11 cellular contexts compared by ENCODE assay signal in genomic region chr6:134172020-134172766, GRCh38.
DNase-seq lines count a peak whose midpoint lies in the region; ATAC-seq, FAIRE-seq and TF ChIP-seq lines count a peak whose summit lies in the region.
"Had no signal": no experiment of that assay in that cellular context is flagged by ENCODE, and none has a peak within 500 bp of the region (broad histone marks: within the 10 kb centered on the region; RNA-seq: fewer than 3 reads in every experiment).

No MANE protein-coding gene starts in this region.

- H3K9me3 Mint-ChIP-seq in activated T-cell treated with anti-CD3 and anti-CD28 coated beads, Interleukin-2, amount 50 U/mL, for 24 hours, result no peaks in the 10 kb centered on the region
- H3K9me3 Mint-ChIP-seq: activated CD4-positive, alpha-beta T cell treated with anti-CD3 and anti-CD28 coated beads, Interleukin-2, amount 10 ng/mL, durations not matched to agents 7 days and 5 days had no signal

- intact Hi-C loops in HepG2 (cut with micrococcal nuclease; ENCODE audit: unreplicated experiment), result loop anchor here (5.0 to 10.0 kb wide), 2 partner anchors 153 to 710 kb away; no protein-coding TSS in a partner anchor

- peaks cover 24% of the 10 kb centered on the region for H3K79me2 ChIP-seq in HepG2 (ENCODE audit: insufficient read depth, low read length)

- peak overlapping the region; percentile 75 for H3K4me2 ChIP-seq in HepG2 (ENCODE audit: low read depth, low read length)

- H3K4me3 ChIP-seq in HepG2 (replicated peaks in 1 of 3; ENCODE audit: insufficient read depth in 1 of 3, low read depth in 2 of 3, low read length in 3 of 3), result peak overlapping the region; percentile 77 to 82 (median 78); a peak in 5 of 6 replicates

- peaks cover 20 to 41% of the 10 kb centered on the region in 2 experiments for H3K36me3 ChIP-seq in HepG2 (replicated peaks in 1 of 2; ENCODE audit: control insufficient read depth in 1 of 2, insufficient read depth in 2 of 2, low read length in 2 of 2)

- no peak overlapping the region for H3K27ac ChIP-seq in HepG2 (ENCODE audit: extremely low read length, insufficient read depth, low read length)
- H3K27ac ChIP-seq in temporal lobe (ENCODE audit: low read depth, low read length), result peak overlapping the region; percentile 58

- H3K27ac Mint-ChIP-seq in activated T-cell treated with anti-CD3 and anti-CD28 coated beads, Interleukin-2, amount 50 U/mL, for 24 hours, result peak overlapping the region; percentile 50
- H3K27ac Mint-ChIP-seq: activated CD4-positive, alpha-beta T cell treated with anti-CD3 and anti-CD28 coated beads, Interleukin-2, amount 10 ng/mL, durations not matched to agents 7 days and 5 days had no signal

- TF ChIP-seq EP300 in HepG2 (IDR thresholded peaks at IDR 0.05; ENCODE audit: low read depth in 2 of 2, low read length in 2 of 2), result no peak
- no peak for TF ChIP-seq EP300 in HepG2 (CRISPR knock-in tag; IDR thresholded peaks at IDR 0.05; ENCODE audit: borderline replicate concordance)

- H3K4me1 Mint-ChIP-seq in activated T-cell treated with anti-CD3 and anti-CD28 coated beads, Interleukin-2, amount 50 U/mL, for 24 hours (ENCODE audit: low read depth), result peaks cover 61% of the 10 kb centered on the region

- FAIRE-seq in HepG2 (lab: Jason Lieb, UNC), result peak; percentile 18

- no peaks in the 10 kb centered on the region for H3K9me3 ChIP-seq in HepG2 (ENCODE audit: low read length)

- no peak for TF ChIP-seq POLR2A in HepG2 (IDR thresholded peaks at IDR 0.05; ENCODE audit: insufficient read depth in 1 of 2, low read depth in 2 of 2, low read length in 2 of 2)

- no peak for DNase-seq in activated T-cell treated with anti-CD3 and anti-CD28 coated beads, Interleukin-2, amount 50 U/mL, for 24 hours
- DNase-seq in activated T-cell treated with anti-CD3 and anti-CD28 coated beads for 4 hours (no peak), astrocyte of the hippocampus (ENCODE audit: low read depth, low spot score) (peak; percentile 13), HepG2 (ENCODE audit: low spot score) (no peak), ureter (ENCODE audit: low spot score) (no peak), putamen (ENCODE audit: low spot score) (no peak)
- DNase-seq: activated CD4-positive, alpha-beta T cell treated with anti-CD3 and anti-CD28 coated beads, Interleukin-2, amount 10 ng/mL, durations not matched to agents 7 days and 5 days; NCI-H226; stimulated activated CD4-positive, alpha-beta T cell treated with anti-CD3 and anti-CD28 coated beads, Interleukin-1b, Interleukin-23, amount 100 ng/mL, for 48 hours had no signal

- BruUV-seq in HepG2 (replicated peaks; lab: Mats Ljungman, UMichigan), result no TSS peak

- ATAC-seq in HepG2 (no peak), GM21390 (IDR thresholded peaks at IDR 0.05; ENCODE audit: unreplicated experiment) (no peak)

- CTCF ChIA-PET in HepG2 (lab: Yijun Ruan, JAX; ENCODE audit: low intra/inter-chr PET ratio, low total read pairs), result interaction anchor here (3.6 to 5.4 kb wide), 2 partner anchors 469 to 651 kb away, joined by 20 to 78 read pairs; no protein-coding TSS in a partner anchor

- WGBS in HepG2 (ENCODE audit: low lambda C conversion rate), result 88% methylated on average over 11 of the region's 11 CpGs

- H3K27me3 Mint-ChIP-seq in activated T-cell treated with anti-CD3 and anti-CD28 coated beads, Interleukin-2, amount 50 U/mL, for 24 hours, result no peaks in the 10 kb centered on the region

- peak overlapping the region; percentile 87 for H3K4me3 Mint-ChIP-seq in activated T-cell treated with anti-CD3 and anti-CD28 coated beads, Interleukin-2, amount 50 U/mL, for 24 hours

- no peaks in the 10 kb centered on the region; a peak in 1 of 5 replicates for H3K27me3 ChIP-seq in HepG2 (ENCODE audit: control insufficient read depth in 1 of 2, insufficient read depth in 2 of 2, low read length in 2 of 2)

- TF ChIP-seq RAD21 in HepG2 (CRISPR knock-in tag; IDR thresholded peaks at IDR 0.05), result no peak

- H4K20me1 ChIP-seq in HepG2 (ENCODE audit: insufficient read depth, low read length), result peaks cover 42% of the 10 kb centered on the region

- no peak overlapping the region for H2AFZ ChIP-seq in HepG2 (ENCODE audit: low read length)

- H3K4me1 ChIP-seq in HepG2 (ENCODE audit: insufficient read depth, low read length), result peaks cover 54% of the 10 kb centered on the region

- in situ Hi-C loops in HepG2 (cut with HindIII; ENCODE audit: extremely low pct_ligation_motif_present, low pct_unique_long_range_greater_than_20kb), result loop anchor here (5.0 to 25.0 kb wide), 2 partner anchors 265 to 470 kb away; no protein-coding TSS in a partner anchor

- H3K36me3 Mint-ChIP-seq in activated T-cell treated with anti-CD3 and anti-CD28 coated beads, Interleukin-2, amount 50 U/mL, for 24 hours (ENCODE audit: low read depth), result peaks cover 71% of the 10 kb centered on the region

- TF ChIP-seq CTCF in HepG2 (CRISPR knock-in tag; IDR thresholded peaks at IDR 0.05), result no peak

- POLR2A ChIA-PET in HepG2 (lab: Yijun Ruan, JAX), result no interaction called here

- H3K9ac ChIP-seq in HepG2 (ENCODE audit: insufficient read depth, low read depth, low read length), result peak overlapping the region; percentile 82; the same call in 1 of the 2 replicates

TF ChIP-seq in HepG2, 621 proteins besides CTCF, POLR2A, EP300 and RAD21:
- TF ChIP-seq BORCS8-MEF2B (CRISPR knock-in tag; IDR thresholded peaks at IDR 0.05), result peak; percentile 30; the same call in 1 of the 2 replicates
- no peak for TF ChIP-seq FOXK1 (CRISPR knock-in tag; IDR thresholded peaks at IDR 0.05; ENCODE audit: borderline replicate concordance, low read depth)
- TF ChIP-seq FUBP1 (CRISPR knock-in tag; IDR thresholded peaks at IDR 0.05; ENCODE audit: borderline replicate concordance), result 0 out of 2 replicates have a peak, but pooled peaks have one; percentile 1
- TF ChIP-seq NFE2L1 (CRISPR knock-in tag; IDR thresholded peaks at IDR 0.05; ENCODE audit: borderline replicate concordance), result no peak
